In genomic region chr22:27175444-27175843, GRCh38 we compare ENCODE assay signal across 16 cellular contexts.
"Had no signal": no experiment of that assay in that cellular context is flagged by ENCODE, and none has a peak within 500 bp of the region (broad histone marks: within the 10 kb centered on the region; RNA-seq: fewer than 3 reads in every experiment).

No MANE protein-coding gene starts in this region.

- H3K36me3 ChIP-seq: brain microvascular endothelial cell, left lung, upper lobe of right lung had no signal

- DNase-seq: activated CD4-positive, alpha-beta memory T cell treated with anti-CD3 and anti-CD28 coated beads, Interleukin-2, amount 10 ng/mL, durations not matched to agents 7 days and 5 days; activated CD4-positive, alpha-beta T cell treated with anti-CD3 and anti-CD28 coated beads for 36 hours; activated naive CD4-positive, alpha-beta T cell treated with anti-CD3 and anti-CD28 coated beads for 36 hours; activated T-cell treated with anti-CD3 and anti-CD28 coated beads, Interleukin-2, amount 50 U/mL, for 24 hours; brain microvascular endothelial cell; effector CD8-positive, alpha-beta T cell; left lung; nephron progenitor cell; stimulated activated CD4-positive, alpha-beta T cell treated with anti-CD3 and anti-CD28 coated beads, Interleukin-4, amount 100 ng/mL, for 24 hours; testis; upper lobe of right lung had no signal

- H3K4me2 ChIP-seq: smooth muscle cell had no signal

- H3K27ac Mint-ChIP-seq: activated CD4-positive, alpha-beta memory T cell treated with anti-CD3 and anti-CD28 coated beads, Interleukin-2, amount 10 ng/mL, durations not matched to agents 7 days and 5 days; activated CD4-positive, alpha-beta T cell treated with anti-CD3 and anti-CD28 coated beads for 36 hours; activated naive CD4-positive, alpha-beta T cell treated with anti-CD3 and anti-CD28 coated beads for 36 hours; activated T-cell treated with anti-CD3 and anti-CD28 coated beads, Interleukin-2, amount 50 U/mL, for 24 hours; nephron progenitor cell; stimulated activated memory B cell treated with anti-CD40 and anti-IgM and Interleukin-4, amounts not matched to agents 10 μg/mL and 1 μg/mL and 100 μg/mL, for 72 hours had no signal

- H3K36me3 Mint-ChIP-seq: stimulated activated memory B cell treated with anti-CD40 and anti-IgM and Interleukin-4, amounts not matched to agents 10 μg/mL and 1 μg/mL and 100 μg/mL, for 72 hours had no signal

- H3K4me1 ChIP-seq: left lung, testis, upper lobe of right lung had no signal

- H3K4me3 Mint-ChIP-seq: activated CD4-positive, alpha-beta memory T cell treated with anti-CD3 and anti-CD28 coated beads, Interleukin-2, amount 10 ng/mL, durations not matched to agents 7 days and 5 days; activated CD4-positive, alpha-beta T cell treated with anti-CD3 and anti-CD28 coated beads for 36 hours; activated naive CD4-positive, alpha-beta T cell treated with anti-CD3 and anti-CD28 coated beads for 36 hours; activated T-cell treated with anti-CD3 and anti-CD28 coated beads, Interleukin-2, amount 50 U/mL, for 24 hours; central memory CD8-positive, alpha-beta T cell; nephron progenitor cell; stimulated activated memory B cell treated with anti-CD40 and anti-IgM and Interleukin-4, amounts not matched to agents 10 μg/mL and 1 μg/mL and 100 μg/mL, for 72 hours had no signal

- ATAC-seq: activated CD4-positive, alpha-beta T cell treated with anti-CD3 and anti-CD28 coated beads for 36 hours; left lung; sciatic nerve; stimulated activated memory B cell treated with anti-CD40 and anti-IgM and Interleukin-4, amounts not matched to agents 10 μg/mL and 1 μg/mL and 100 μg/mL, for 72 hours; upper lobe of right lung had no signal

- H3K9me3 Mint-ChIP-seq: activated CD4-positive, alpha-beta memory T cell treated with anti-CD3 and anti-CD28 coated beads, Interleukin-2, amount 10 ng/mL, durations not matched to agents 7 days and 5 days; activated naive CD4-positive, alpha-beta T cell treated with anti-CD3 and anti-CD28 coated beads for 36 hours; activated T-cell treated with anti-CD3 and anti-CD28 coated beads, Interleukin-2, amount 50 U/mL, for 24 hours; central memory CD8-positive, alpha-beta T cell; nephron progenitor cell; stimulated activated memory B cell treated with anti-CD40 and anti-IgM and Interleukin-4, amounts not matched to agents 10 μg/mL and 1 μg/mL and 100 μg/mL, for 72 hours had no signal

- H3K27me3 ChIP-seq: brain microvascular endothelial cell, testis had no signal

- H3K27ac ChIP-seq: brain microvascular endothelial cell, left lung, SK-N-MC, testis, upper lobe of right lung had no signal

- H3K4me1 Mint-ChIP-seq: activated CD4-positive, alpha-beta memory T cell treated with anti-CD3 and anti-CD28 coated beads, Interleukin-2, amount 10 ng/mL, durations not matched to agents 7 days and 5 days; activated CD4-positive, alpha-beta T cell treated with anti-CD3 and anti-CD28 coated beads for 36 hours; central memory CD8-positive, alpha-beta T cell; nephron progenitor cell; stimulated activated memory B cell treated with anti-CD40 and anti-IgM and Interleukin-4, amounts not matched to agents 10 μg/mL and 1 μg/mL and 100 μg/mL, for 72 hours had no signal

- H3K4me3 ChIP-seq: left lung, SK-N-MC, smooth muscle cell, testis, upper lobe of right lung had no signal

- H3K9me3 ChIP-seq: left lung, testis, upper lobe of right lung had no signal
